In the genomic region with DNA sequence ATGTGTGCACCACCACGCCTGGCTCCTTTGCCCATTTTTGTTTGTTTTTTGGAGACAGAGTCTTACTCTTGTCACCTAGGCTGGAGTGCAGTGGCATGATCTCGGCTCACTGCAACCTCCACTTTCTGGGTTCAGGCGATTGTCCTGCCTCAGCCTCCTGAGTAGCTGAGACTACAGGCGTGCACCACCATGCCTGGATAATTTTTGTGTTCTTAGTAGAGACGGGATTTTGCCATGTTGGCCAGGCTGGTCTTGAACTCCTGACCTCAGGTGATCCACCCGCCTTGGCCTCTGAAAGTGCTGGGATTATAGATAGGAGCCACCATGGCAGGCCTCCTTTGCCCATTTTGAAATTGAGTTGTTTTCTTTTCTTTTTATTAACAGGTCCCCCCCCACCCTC, we compare ENCODE assay signal across 8 cellular contexts.
DNase-seq lines count a peak whose midpoint lies in the region; ATAC-seq, FAIRE-seq and TF ChIP-seq lines count a peak whose summit lies in the region.
"Not testable (repeated sequence)": the region's sequence is repeated elsewhere in the genome, so short reads cannot be mapped to it uniquely, and the experiment has no call there.

No MANE protein-coding gene starts in this region.

- DNase-seq in GM13976 (ENCODE audit: low spot score) (peak; percentile 10), left ventricle myocardium superior (peak; percentile 34), sciatic nerve (ENCODE audit: low spot score) (peak; percentile 67), ureter (ENCODE audit: low spot score) (peak; percentile 59)
- not testable (repeated sequence) for DNase-seq in WTC11 (ENCODE audit: low spot score); body of pancreas; HepG2 (ENCODE audit: low spot score); naive thymus-derived CD4-positive, alpha-beta T cell

- H3K4me3 Mint-ChIP-seq in WTC11; naive thymus-derived CD4-positive, alpha-beta T cell: not testable (repeated sequence)

- POLR2A ChIA-PET in WTC11 (lab: Charles Lee); HepG2 (lab: Yijun Ruan, JAX); naive thymus-derived CD4-positive, alpha-beta T cell (lab: Charles Lee): not testable (repeated sequence)

- not testable (repeated sequence) for H3K36me3 ChIP-seq in body of pancreas (replicated peaks in 1 of 2; ENCODE audit: insufficient read depth in 1 of 2, low read depth in 2 of 2); HepG2 (replicated peaks in 1 of 2; ENCODE audit: control insufficient read depth in 1 of 2, insufficient read depth in 2 of 2, low read length in 2 of 2); naive thymus-derived CD4-positive, alpha-beta T cell (ENCODE audit: control insufficient read depth in 2 of 3, insufficient read depth in 3 of 3, low read length in 3 of 3)

- not testable (repeated sequence) for H3K9me3 ChIP-seq in body of pancreas
- peaks cover 89% of the 10 kb centered on the region for H3K9me3 ChIP-seq in HepG2 (ENCODE audit: low read length)
- peaks cover 5 to 45% (median 6%) of the 10 kb centered on the region in 3 experiments for H3K9me3 ChIP-seq in naive thymus-derived CD4-positive, alpha-beta T cell (ENCODE audit: control insufficient read depth in 2 of 3, low read length in 3 of 3)

- not testable (repeated sequence) for H3K79me2 ChIP-seq in HepG2 (ENCODE audit: insufficient read depth, low read length)

- H3K4me1 ChIP-seq in body of pancreas; HepG2 (ENCODE audit: insufficient read depth, low read length); naive thymus-derived CD4-positive, alpha-beta T cell (ENCODE audit: control insufficient read depth in 2 of 2, insufficient read depth in 2 of 2, low read length in 2 of 2): not testable (repeated sequence)

- not testable (repeated sequence) for H3K9me3 Mint-ChIP-seq in WTC11; naive thymus-derived CD4-positive, alpha-beta T cell

- H3K27me3 ChIP-seq in body of pancreas; HepG2 (ENCODE audit: control insufficient read depth in 1 of 2, insufficient read depth in 2 of 2, low read length in 2 of 2); naive thymus-derived CD4-positive, alpha-beta T cell (ENCODE audit: control insufficient read depth in 2 of 2, insufficient read depth in 2 of 2, low read length in 2 of 2): not testable (repeated sequence)

- H3K4me3 ChIP-seq in body of pancreas; HepG2 (replicated peaks in 1 of 3; ENCODE audit: insufficient read depth in 1 of 3, low read depth in 2 of 3, low read length in 3 of 3); naive thymus-derived CD4-positive, alpha-beta T cell (ENCODE audit: low read length): not testable (repeated sequence)

- not testable (repeated sequence) for H3K4me1 Mint-ChIP-seq in WTC11; naive thymus-derived CD4-positive, alpha-beta T cell

- TF ChIP-seq EP300 in HepG2 (IDR thresholded peaks at IDR 0.05; ENCODE audit: low read depth in 2 of 2, low read length in 2 of 2); HepG2 (CRISPR knock-in tag; IDR thresholded peaks at IDR 0.05; ENCODE audit: borderline replicate concordance): not testable (repeated sequence)

- WGBS in body of pancreas, 2 donors = 40 to 45% methylated on average over 6 of the region's 6 CpGs
- 10% methylated on average over 6 of the region's 6 CpGs for WGBS in HepG2 (ENCODE audit: low lambda C conversion rate)

- intact Hi-C loops in body of pancreas (cut with DNase I); left ventricle myocardium superior (cut with micrococcal nuclease); HepG2 (cut with micrococcal nuclease; ENCODE audit: unreplicated experiment); naive thymus-derived CD4-positive, alpha-beta T cell (cut with micrococcal nuclease); sciatic nerve (cut with DNase I): not testable (repeated sequence)

- H3K36me3 Mint-ChIP-seq in WTC11; naive thymus-derived CD4-positive, alpha-beta T cell: not testable (repeated sequence)

- TF ChIP-seq POLR2A in body of pancreas (IDR thresholded peaks at IDR 0.05); HepG2 (IDR thresholded peaks at IDR 0.05; ENCODE audit: insufficient read depth in 1 of 2, low read depth in 2 of 2, low read length in 2 of 2): not testable (repeated sequence)

- H3K27ac Mint-ChIP-seq in WTC11; naive thymus-derived CD4-positive, alpha-beta T cell: not testable (repeated sequence)

- not testable (repeated sequence) for FAIRE-seq in HepG2 (lab: Jason Lieb, UNC)

- ATAC-seq in WTC11, HepG2: not testable (repeated sequence)
- ATAC-seq in body of pancreas (peak; percentile 9), left ventricle myocardium superior (peak; percentile 4), sciatic nerve (peak; percentile 8)
- peak; percentile 1 for ATAC-seq in naive thymus-derived CD4-positive, alpha-beta T cell

- TF ChIP-seq CTCF in GM13976 (IDR thresholded peaks at IDR 0.05; ENCODE audit: borderline replicate concordance, control extremely low read depth, extremely low read depth, insufficient read depth, missing control alignments); WTC11 (IDR thresholded peaks at IDR 0.05); body of pancreas (IDR thresholded peaks at IDR 0.05); HepG2 (CRISPR knock-in tag; IDR thresholded peaks at IDR 0.05): not testable (repeated sequence)

- not testable (repeated sequence) for H3K27me3 Mint-ChIP-seq in WTC11 (ENCODE audit: low read depth); naive thymus-derived CD4-positive, alpha-beta T cell

- not testable (repeated sequence) for TF ChIP-seq RAD21 in HepG2 (CRISPR knock-in tag; IDR thresholded peaks at IDR 0.05)

- not testable (repeated sequence) for H2AFZ ChIP-seq in HepG2 (ENCODE audit: low read length)

- H4K20me1 ChIP-seq in HepG2 (ENCODE audit: insufficient read depth, low read length) = not testable (repeated sequence)

- not testable (repeated sequence) for H3K9ac ChIP-seq in HepG2 (ENCODE audit: insufficient read depth, low read depth, low read length)

- not testable (repeated sequence) for H3K4me2 ChIP-seq in HepG2 (ENCODE audit: low read depth, low read length)

- not testable (repeated sequence) for BruUV-seq in HepG2 (replicated peaks; lab: Mats Ljungman, UMichigan)

- H3K27ac ChIP-seq in body of pancreas; HepG2 (ENCODE audit: extremely low read length, insufficient read depth, low read length); naive thymus-derived CD4-positive, alpha-beta T cell (ENCODE audit: low read depth, low read length): not testable (repeated sequence)

- in situ Hi-C loops in GM13976 (cut with MboI; ENCODE audit: low sequenced_read_pairs, unreplicated experiment); HepG2 (cut with HindIII; ENCODE audit: extremely low pct_ligation_motif_present, low pct_unique_long_range_greater_than_20kb): not testable (repeated sequence)

- CTCF ChIA-PET in WTC11 (lab: Charles Lee); HepG2 (lab: Yijun Ruan, JAX; ENCODE audit: low intra/inter-chr PET ratio, low total read pairs); naive thymus-derived CD4-positive, alpha-beta T cell (lab: Charles Lee): not testable (repeated sequence)

TF ChIP-seq in WTC11, 78 proteins besides CTCF, POLR2A, EP300 and RAD21:
- 0 out of 2 replicates have a peak, but pooled peaks have one; percentile 10 for TF ChIP-seq ELF4 (CRISPR knock-in tag; IDR thresholded peaks at IDR 0.05; ENCODE audit: low read depth)
TF ChIP-seq in WTC11: peak in this region for 1; not testable (repeated sequence) for 77.

TF ChIP-seq in HepG2, 621 proteins besides CTCF, POLR2A, EP300 and RAD21:
- TF ChIP-seq FOXK2 (IDR thresholded peaks at IDR 0.05) (0 out of 2 replicates have a peak, but pooled peaks have one; percentile 3), ATAD3A (CRISPR knock-in tag; IDR thresholded peaks at IDR 0.05) (peak; percentile 69; the same call in 1 of the 2 replicates), SOX6 (IDR thresholded peaks at IDR 0.05) (0 out of 2 replicates have a peak, but pooled peaks have one; percentile 15), NRL (CRISPR knock-in tag; IDR thresholded peaks at IDR 0.05; ENCODE audit: borderline replicate concordance) (0 out of 2 replicates have a peak, but pooled peaks have one; percentile 18)
- not testable (repeated sequence) for TF ChIP-seq SOX6 (CRISPR knock-in tag; IDR thresholded peaks at IDR 0.05)
